25 cellular contexts compared by ENCODE assay signal in the genomic region with DNA sequence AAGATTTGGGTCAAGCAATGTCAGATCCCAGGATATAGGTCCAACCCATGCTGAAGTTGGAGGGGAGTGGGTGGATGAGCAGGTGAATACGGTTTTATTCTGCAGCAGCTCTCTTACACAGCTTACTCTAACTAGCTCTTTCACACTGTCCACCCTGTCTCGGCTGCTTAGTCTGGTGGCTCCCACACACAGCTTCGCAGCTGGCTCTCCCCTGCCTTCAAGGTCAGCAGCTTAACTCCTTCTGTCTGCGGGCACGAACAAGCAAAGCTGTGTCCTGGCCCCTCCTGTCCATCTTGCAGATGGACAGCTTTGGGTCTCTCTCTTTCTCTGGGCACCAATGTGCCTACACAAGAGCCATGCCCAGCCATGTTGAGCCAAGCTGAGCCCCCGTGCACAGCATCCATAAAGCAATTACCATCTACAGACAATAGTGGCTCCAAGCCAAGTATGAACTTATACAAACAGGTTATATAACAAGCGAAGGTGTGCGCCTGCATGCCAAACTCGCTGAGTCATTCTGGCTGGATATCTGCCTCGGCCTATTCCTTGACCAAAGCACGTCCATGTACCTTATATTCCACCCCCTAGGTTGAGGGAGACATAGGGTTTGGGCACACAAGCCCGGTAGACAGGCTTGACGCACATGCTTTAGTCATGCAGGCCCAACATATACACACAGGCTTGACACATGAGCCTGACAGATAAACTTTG.
DNase-seq lines count a peak whose midpoint lies in the region; ATAC-seq and TF ChIP-seq lines count a peak whose summit lies in the region.
"Had no signal": no experiment of that assay in that cellular context is flagged by ENCODE, and none has a peak within 500 bp of the region (broad histone marks: within the 10 kb centered on the region; RNA-seq: fewer than 3 reads in every experiment).

No MANE protein-coding gene starts in this region.

- ATAC-seq in upper lobe of right lung = peak; percentile 28
- ATAC-seq in HG03095 (IDR thresholded peaks at IDR 0.05; ENCODE audit: unreplicated experiment) = no peak
- ATAC-seq: A549; activated CD4-positive, alpha-beta T cell treated with anti-CD3 and anti-CD28 coated beads for 36 hours; stimulated activated naive CD8-positive, alpha-beta T cell treated with anti-CD3 and anti-CD28 coated beads, Interleukin-15, amount 100 ng/mL, for 72 hours had no signal

- H3K4me3 ChIP-seq in upper lobe of right lung = no peak overlapping the region
- H3K4me3 ChIP-seq: A549, lung, MG63, SJCRH30 had no signal

- no peaks in the 10 kb centered on the region for H3K36me3 ChIP-seq in upper lobe of right lung
- H3K36me3 ChIP-seq: BE2C, MG63, SJCRH30 had no signal

- H3K27me3 ChIP-seq in upper lobe of right lung = no peaks in the 10 kb centered on the region
- H3K27me3 ChIP-seq: BE2C, MG63, SJCRH30 had no signal

- H3K27ac ChIP-seq in upper lobe of right lung = no peak overlapping the region
- H3K27ac ChIP-seq: A549, SJCRH30 had no signal

- DNase-seq in SHP77 (lab: John Stamatoyannopoulos, UW) (peak; percentile 45 to 51), SHP77 treated with DMSO at 0.1 percent for 48 hours (lab: John Stamatoyannopoulos, UW) (no peak), SW480 (ENCODE audit: low spot score) (peak; percentile 29), kidney tubule cell (ENCODE audit: low spot score) (peak; percentile 16), upper lobe of right lung (no peak), NCI-H82 treated with DMSO at 0.1 percent for 48 hours (lab: John Stamatoyannopoulos, UW; ENCODE audit: unreplicated experiment) (no peak)
- DNase-seq in activated effector memory CD4-positive, alpha-beta T cell treated with Interleukin-2 at 50 U/mL for 16 hours = no peak
- DNase-seq: activated CD4-positive, alpha-beta T cell treated with anti-CD3 and anti-CD28 coated beads for 36 hours; activated naive CD4-positive, alpha-beta T cell treated with anti-CD3 and anti-CD28 coated beads, Interleukin-2, amount 50 U/mL, for 16 hours; activated T-cell treated with anti-CD3 and anti-CD28 coated beads, Interleukin-2, amount 50 U/mL, for 48 hours; BE2C; dermis blood vessel endothelial cell; HFFc6; hypothalamus; islet precursor cell; MG63; NCI-H1436 treated with DMSO at 0.1 percent for 48 hours; NCI-H526 treated with DMSO at 0.1 percent for 48 hours; OCI-M1; SJCRH30; stimulated activated CD4-positive, alpha-beta T cell treated with anti-CD3 and anti-CD28 coated beads, Interleukin-12 subunit alpha, Interleukin-12 subunit beta, amount 100 ng/mL, for 4 hours; stimulated activated naive CD8-positive, alpha-beta T cell treated with anti-CD3 and anti-CD28 coated beads, Interleukin-15, amount 100 ng/mL, for 72 hours had no signal

- TF ChIP-seq CTCF in upper lobe of right lung (IDR thresholded peaks at IDR 0.05) = no peak

- intact Hi-C loops in upper lobe of right lung (cut with DNase I) = no loop called here

- no peaks in the 10 kb centered on the region for H3K4me1 ChIP-seq in upper lobe of right lung
- H3K4me1 ChIP-seq: A549, BE2C, SJCRH30 had no signal

- H3K9me3 ChIP-seq in upper lobe of right lung = no peaks in the 10 kb centered on the region
- H3K9me3 ChIP-seq: A549, BE2C, MG63, SJCRH30 had no signal

Comparison
In these comparisons a context has a peak if more than half of its experiments do, and no peak if none do; other contexts are left out.
1. DNase-seq: peak in SHP77 (2 of 2), SW480 (single experiment) and kidney tubule cell (single experiment); none in SHP77 treated with DMSO at 0.1 percent for 48 hours (single experiment), upper lobe of right lung (single experiment), NCI-H82 treated with DMSO at 0.1 percent for 48 hours (single experiment) and activated effector memory CD4-positive, alpha-beta T cell treated with Interleukin-2 at 50 U/mL for 16 hours (single experiment).